8 cellular contexts compared by ENCODE assay signal in genomic region chr3:167406876-167407492, GRCh38. TPM values are rescaled to one million over a fixed set of nuclear protein-coding genes. Genes with fewer than 3 reads are reported as not detected.
DNase-seq lines count a peak whose midpoint lies in the region; ATAC-seq, FAIRE-seq and TF ChIP-seq lines count a peak whose summit lies in the region.

No MANE protein-coding gene starts in this region.

- no peak overlapping the region for H2AFZ ChIP-seq in HepG2 (ENCODE audit: low read length)

- no peak overlapping the region for H3K4me2 ChIP-seq in HepG2 (ENCODE audit: low read depth, low read length)

- no peak for TF ChIP-seq POLR2A in HepG2 (IDR thresholded peaks at IDR 0.05; ENCODE audit: insufficient read depth in 1 of 2, low read depth in 2 of 2, low read length in 2 of 2)

- POLR2A ChIA-PET in HepG2 (lab: Yijun Ruan, JAX): no interaction called here

- intact Hi-C loops in HepG2 (cut with micrococcal nuclease; ENCODE audit: unreplicated experiment): loop anchor here (1.0 to 10.0 kb wide), 5 partner anchors 86 to 638 kb away; no protein-coding TSS in a partner anchor

- in situ Hi-C loops in HepG2 (cut with HindIII; ENCODE audit: extremely low pct_ligation_motif_present, low pct_unique_long_range_greater_than_20kb): loop anchor here (5.0 to 25.0 kb wide), 2 partner anchors 280 to 475 kb away; no protein-coding TSS in a partner anchor

- TF ChIP-seq EP300 in HepG2 (IDR thresholded peaks at IDR 0.05; ENCODE audit: low read depth in 2 of 2, low read length in 2 of 2): no peak
- TF ChIP-seq EP300 in HepG2 (CRISPR knock-in tag; IDR thresholded peaks at IDR 0.05; ENCODE audit: borderline replicate concordance): no peak

- H3K36me3 ChIP-seq in HepG2 (replicated peaks in 1 of 2; ENCODE audit: control insufficient read depth in 1 of 2, insufficient read depth in 2 of 2, low read length in 2 of 2): no peaks in the 10 kb centered on the region

- H3K9ac ChIP-seq in HepG2 (ENCODE audit: insufficient read depth, low read depth, low read length): no peak overlapping the region

- TF ChIP-seq CTCF in HepG2 (CRISPR knock-in tag; IDR thresholded peaks at IDR 0.05): peak; percentile 76

- FAIRE-seq in HepG2 (lab: Jason Lieb, UNC): peak; percentile 59

- no peak overlapping the region for H3K27ac ChIP-seq in HepG2 (ENCODE audit: extremely low read length, insufficient read depth, low read length)

- ATAC-seq in HG03378 (IDR thresholded peaks at IDR 0.05; ENCODE audit: unreplicated experiment) (peak; percentile 45), HepG2 (peak; percentile 99)

- H3K27me3 ChIP-seq in HepG2 (ENCODE audit: control insufficient read depth in 1 of 2, insufficient read depth in 2 of 2, low read length in 2 of 2): no peaks in the 10 kb centered on the region

- no peaks in the 10 kb centered on the region for H4K20me1 ChIP-seq in HepG2 (ENCODE audit: insufficient read depth, low read length)

- DNase-seq in DMS153 treated with DMSO at 0.1 percent for 48 hours (lab: John Stamatoyannopoulos, UW; ENCODE audit: unreplicated experiment) (peak; percentile 79), NCI-H774 (lab: John Stamatoyannopoulos, UW) (peak; percentile 86), cerebellar cortex (ENCODE audit: low spot score) (peak; percentile 20), HepG2 (ENCODE audit: low spot score) (peak; percentile 56), DMS79 (lab: John Stamatoyannopoulos, UW) (no peak)
- DNase-seq in activated effector memory CD4-positive, alpha-beta T cell treated with Interleukin-2 at 50 U/mL for 16 hours: no peak
- DNase-seq in activated T-cell treated with anti-CD3 and anti-CD28 coated beads, Interleukin-2, amount 50 U/mL, for 1 hour: no peak

- BruUV-seq in HepG2 (replicated peaks; lab: Mats Ljungman, UMichigan): no TSS peak

- TF ChIP-seq RAD21 in HepG2 (CRISPR knock-in tag; IDR thresholded peaks at IDR 0.05): peak; percentile 65

- H3K9me3 ChIP-seq in HepG2 (ENCODE audit: low read length): no peaks in the 10 kb centered on the region

- CTCF ChIA-PET in HepG2 (lab: Yijun Ruan, JAX; ENCODE audit: low intra/inter-chr PET ratio, low total read pairs): interaction anchor here (1.5 to 2.5 kb wide), 3 partner anchors 87 to 475 kb away, joined by 4 to 13 read pairs (median 11); no protein-coding TSS in a partner anchor

- WGBS in HepG2 (ENCODE audit: low lambda C conversion rate): 47% methylated on average over 3 of the region's 3 CpGs

- H3K4me1 ChIP-seq in HepG2 (ENCODE audit: insufficient read depth, low read length): no peaks in the 10 kb centered on the region

- H3K4me3 ChIP-seq in HepG2 (replicated peaks in 1 of 3; ENCODE audit: insufficient read depth in 1 of 3, low read depth in 2 of 3, low read length in 3 of 3): no peak overlapping the region

- no peaks in the 10 kb centered on the region for H3K79me2 ChIP-seq in HepG2 (ENCODE audit: insufficient read depth, low read length)

TF ChIP-seq in HepG2, 621 proteins besides CTCF, POLR2A, EP300 and RAD21:
- TF ChIP-seq NR2F6 (IDR thresholded peaks at IDR 0.05) (no peak), NR2F6 (CRISPR knock-in tag; IDR thresholded peaks at IDR 0.05) (peak; percentile 12; the same call in 1 of the 2 replicates), SMC3 (IDR thresholded peaks at IDR 0.05; ENCODE audit: low read length) (peak; percentile 57), HMGXB4 (CRISPR knock-in tag; IDR thresholded peaks at IDR 0.05; ENCODE audit: borderline replicate concordance in 1 of 2, low read depth in 1 of 2) (0 out of 4 replicates have a peak, but pooled peaks of 1 of the 2 experiments have one; percentile 20), FOSL2 (CRISPR knock-in tag; IDR thresholded peaks at IDR 0.05) (peak; percentile 48; the same call in 1 of the 2 replicates), BCLAF1 (IDR thresholded peaks at IDR 0.05) (no peak), STAG1 (CRISPR knock-in tag; IDR thresholded peaks at IDR 0.05) (peak; percentile 84)

RNA-seq across cellular contexts. Expression of gene ZBBX, which starts 26.9 kb away (rescaled TPM):
- not detected in 2 replicates for total RNA-seq in HepG2 (2016; rRNA removed; fragmentation: Illumina TruSeq; extraction: Trizol)
- total RNA-seq in HepG2 (2016; cell fraction: cytosol; rRNA removed; fragmentation: Illumina TruSeq; extraction: Trizol; ENCODE audit: low read depth): not detected in 2 replicates
- not detected in 2 replicates for total RNA-seq in HepG2 (2016; cell fraction: insoluble cytoplasmic fraction; rRNA removed; fragmentation: Illumina TruSeq; extraction: Trizol)
- not detected in 2 replicates for total RNA-seq in HepG2 (2016; cell fraction: membrane; rRNA removed; fragmentation: Illumina TruSeq; extraction: Trizol)
- not detected in 2 replicates for total RNA-seq in HepG2 (2016; cell fraction: nucleus; rRNA removed; fragmentation: Illumina TruSeq; extraction: Trizol)
- not detected in 2 replicates for polyA plus RNA-seq in HepG2 (2011; rRNA removed)
- not detected in 2 replicates for polyA plus RNA-seq in HepG2 (2011; cell fraction: cytosol; rRNA removed)
- polyA plus RNA-seq in HepG2 (2011; cell fraction: nucleus; rRNA removed): not detected in 2 replicates
- not detected in 2 replicates for polyA plus RNA-seq in HepG2 (2012)
- not detected in 2 replicates for polyA plus RNA-seq in HepG2 (2016; cell fraction: cytosol; fragmentation: Illumina TruSeq; extraction: Trizol; ENCODE audit: low read depth)
- polyA plus RNA-seq in HepG2 (2016; cell fraction: insoluble cytoplasmic fraction; fragmentation: Illumina TruSeq; extraction: Trizol; ENCODE audit: low read depth): not detected in 2 replicates
- not detected in 2 replicates for polyA plus RNA-seq in HepG2 (2016; cell fraction: membrane; fragmentation: Illumina TruSeq; extraction: Trizol; ENCODE audit: low read depth)
- polyA plus RNA-seq in HepG2 (2016; cell fraction: nucleus; fragmentation: Illumina TruSeq; extraction: Trizol; ENCODE audit: insufficient read depth, low read depth): not detected in 2 replicates
- polyA minus RNA-seq in HepG2 (2011; rRNA and poly(A)+ RNA removed; ENCODE audit: low replicate concordance): not detected in 2 replicates
- polyA minus RNA-seq in HepG2 (2011; cell fraction: cytosol; rRNA and poly(A)+ RNA removed): not detected in 2 replicates
- not detected in 2 replicates for polyA minus RNA-seq in HepG2 (2011; cell fraction: nucleus; rRNA and poly(A)+ RNA removed)

Comparison
In these comparisons a context has a peak if more than half of its experiments do, and no peak if none do; other contexts are left out.
1. DNase-seq: peak in DMS153 treated with DMSO at 0.1 percent for 48 hours (single experiment), NCI-H774 (single experiment), cerebellar cortex (single experiment) and HepG2 (single experiment); none in activated effector memory CD4-positive, alpha-beta T cell treated with Interleukin-2 at 50 U/mL for 16 hours (single experiment), activated T-cell treated with anti-CD3 and anti-CD28 coated beads, Interleukin-2, amount 50 U/mL, for 1 hour (single experiment) and DMS79 (single experiment).